ENCODE assay signal across 10 cellular contexts in genomic region chr5:40033411-40033810, GRCh38.
A peak's percentile ranks its signal among the peaks of the same experiment; 100 is the strongest.
DNase-seq lines count a peak whose midpoint lies in the region; ATAC-seq and TF ChIP-seq lines count a peak whose summit lies in the region.
"Had no signal": no experiment of that assay in that cellular context is flagged by ENCODE, and none has a peak within 500 bp of the region (broad histone marks: within the 10 kb centered on the region; RNA-seq: fewer than 3 reads in every experiment).

No MANE protein-coding gene starts in this region.

- no peaks in the 10 kb centered on the region for H3K36me3 Mint-ChIP-seq in activated T-helper 17 cell treated with anti-CD3 and anti-CD28 coated beads, Interleukin-2, amount 50 U/mL, for 72 hours (ENCODE audit: low read depth)
- no peaks in the 10 kb centered on the region for H3K36me3 Mint-ChIP-seq in HFFc6 (ENCODE audit: low read depth)
- H3K36me3 Mint-ChIP-seq: activated naive CD4-positive, alpha-beta T cell treated with anti-CD3 and anti-CD28 coated beads, Interleukin-2, amount 50 U/mL, for 24 hours had no signal

- H3K9me3 Mint-ChIP-seq in activated T-helper 17 cell treated with anti-CD3 and anti-CD28 coated beads, Interleukin-2, amount 50 U/mL, for 72 hours = no peaks in the 10 kb centered on the region
- H3K9me3 Mint-ChIP-seq in HFFc6 = no peaks in the 10 kb centered on the region
- H3K9me3 Mint-ChIP-seq: activated naive CD4-positive, alpha-beta T cell treated with anti-CD3 and anti-CD28 coated beads, Interleukin-2, amount 50 U/mL, for 24 hours had no signal

- DNase-seq in GM12865 (ENCODE audit: low read depth) (peak; percentile 29), DMS79 (lab: John Stamatoyannopoulos, UW) (no peak), NCI-H2081 (lab: John Stamatoyannopoulos, UW) (no peak), dedifferentiated amniotic fluid mesenchymal stem cell (ENCODE audit: extremely low spot score) (no peak), HFFc6 (no peak)
- DNase-seq: Caco-2 had no signal

- H3K27ac Mint-ChIP-seq in activated T-helper 17 cell treated with anti-CD3 and anti-CD28 coated beads, Interleukin-2, amount 50 U/mL, for 72 hours = no peak overlapping the region
- no peak overlapping the region for H3K27ac Mint-ChIP-seq in HFFc6
- H3K27ac Mint-ChIP-seq: activated naive CD4-positive, alpha-beta T cell treated with anti-CD3 and anti-CD28 coated beads, Interleukin-2, amount 50 U/mL, for 24 hours had no signal

- ATAC-seq in GM21390 (IDR thresholded peaks at IDR 0.05; ENCODE audit: unreplicated experiment) (peak; percentile 75), HG03442 (IDR thresholded peaks at IDR 0.05; ENCODE audit: unreplicated experiment) (peak; percentile 99)
- ATAC-seq in activated T-helper 17 cell treated with anti-CD3 and anti-CD28 coated beads, Interleukin-2, amount 50 U/mL, for 72 hours (replicated peaks) = peak; percentile 62

- H3K27me3 Mint-ChIP-seq in activated T-helper 17 cell treated with anti-CD3 and anti-CD28 coated beads, Interleukin-2, amount 50 U/mL, for 72 hours = no peaks in the 10 kb centered on the region
- H3K27me3 Mint-ChIP-seq in HFFc6 (ENCODE audit: insufficient read depth) = peaks cover 10% of the 10 kb centered on the region

- TF ChIP-seq CTCF in GM12865 (IDR thresholded peaks at IDR 0.05; ENCODE audit: insufficient read depth, low read depth, low read length, missing control alignments) (no peak), HFFc6 (IDR thresholded peaks at IDR 0.05) (no peak)

- no peak overlapping the region for H3K4me3 ChIP-seq in GM12865 (ENCODE audit: low read depth, low read length)

- no peak overlapping the region for H3K4me3 Mint-ChIP-seq in activated T-helper 17 cell treated with anti-CD3 and anti-CD28 coated beads, Interleukin-2, amount 50 U/mL, for 72 hours
- no peak overlapping the region for H3K4me3 Mint-ChIP-seq in HFFc6
- H3K4me3 Mint-ChIP-seq: activated naive CD4-positive, alpha-beta T cell treated with anti-CD3 and anti-CD28 coated beads, Interleukin-2, amount 50 U/mL, for 24 hours had no signal

- no peaks in the 10 kb centered on the region for H3K4me1 Mint-ChIP-seq in activated T-helper 17 cell treated with anti-CD3 and anti-CD28 coated beads, Interleukin-2, amount 50 U/mL, for 72 hours
- H3K4me1 Mint-ChIP-seq in HFFc6 (ENCODE audit: low read depth) = no peaks in the 10 kb centered on the region
